Comparison of ENCODE assay signal across 6 cellular contexts in genomic region chr19:1904385-1905070, GRCh38. TPM values are rescaled to one million over a fixed set of nuclear protein-coding genes. Genes with fewer than 3 reads are reported as not detected.
DNase-seq lines count a peak whose midpoint lies in the region; ATAC-seq, FAIRE-seq and TF ChIP-seq lines count a peak whose summit lies in the region.

No MANE protein-coding gene starts in this region.

- H3K4me2 ChIP-seq in SU-DHL-6 (ENCODE audit: low read depth, low read length, poor library complexity, severe bottlenecking) (peak overlapping the region; percentile 40), keratinocyte (ENCODE audit: control insufficient read depth, extremely low read depth, insufficient read depth, low read depth, low read length) (peak overlapping the region; percentile 91)

- peak; percentile 90 for FAIRE-seq in keratinocyte (lab: Jason Lieb, UNC)

- H3K9me3 ChIP-seq in SU-DHL-6 (ENCODE audit: insufficient read depth, low read length) (no peaks in the 10 kb centered on the region), keratinocyte (ENCODE audit: control insufficient read depth, low read depth, low read length) (no peaks in the 10 kb centered on the region)

- TF ChIP-seq CTCF in SU-DHL-6 (IDR thresholded peaks at IDR 0.05; ENCODE audit: insufficient read depth, low read length, poor library complexity, severe bottlenecking) (no peak), keratinocyte (optimal IDR thresholded peaks at IDR 0.05 in 1 of 3, IDR thresholded peaks at IDR 0.05 in 1 of 3, conservative IDR thresholded peaks at IDR 0.05 in 1 of 3; ENCODE audit: extremely low read depth in 1 of 3, insufficient read depth in 2 of 3, low read length in 3 of 3) (no peak)

- peaks cover 9% of the 10 kb centered on the region for H3F3A ChIP-seq in SU-DHL-6 (ENCODE audit: insufficient read depth)

- dilution Hi-C loops in keratinocyte (cut with MboI; ENCODE audit: extremely low pct_ligation_motif_present, low sequenced_read_pairs) = no loop called here

- H3K4me1 ChIP-seq in ACC112 (ENCODE audit: control insufficient read depth, insufficient read depth, low read length, unreplicated experiment) = peaks cover 3% of the 10 kb centered on the region
- H3K4me1 ChIP-seq in keratinocyte (ENCODE audit: control insufficient read depth, extremely low read depth, insufficient read depth, low read length) = peaks cover 37% of the 10 kb centered on the region

- H3K27me3 ChIP-seq in ACC112 (ENCODE audit: insufficient read depth, low read length) = no peaks in the 10 kb centered on the region
- no peaks in the 10 kb centered on the region for H3K27me3 ChIP-seq in SU-DHL-6 (ENCODE audit: low read length)
- H3K27me3 ChIP-seq in keratinocyte (ENCODE audit: control insufficient read depth, extremely low read depth, insufficient read depth, low read length) = no peaks in the 10 kb centered on the region

- peaks cover 25% of the 10 kb centered on the region for H3K79me2 ChIP-seq in ACC112 (ENCODE audit: control insufficient read depth, insufficient read depth, low read length, unreplicated experiment)
- H3K79me2 ChIP-seq in SU-DHL-6 (ENCODE audit: insufficient read depth, low read length) = peaks cover 31% of the 10 kb centered on the region
- peaks cover 32% of the 10 kb centered on the region for H3K79me2 ChIP-seq in keratinocyte (ENCODE audit: control insufficient read depth, insufficient read depth, low read length)

- H3K9ac ChIP-seq in SU-DHL-6 (ENCODE audit: low read length) (peak overlapping the region; percentile 30; the same call in 1 of the 2 replicates), keratinocyte (ENCODE audit: control insufficient read depth, extremely low read depth, insufficient read depth, low read length) (peak overlapping the region; percentile 87)

- no peaks in the 10 kb centered on the region for H3K9me2 ChIP-seq in SU-DHL-6 (replicated peaks; ENCODE audit: insufficient read depth, low read length)

- H2AFZ ChIP-seq in ACC112 (ENCODE audit: low read length, unreplicated experiment) (peak overlapping the region; percentile 2), SU-DHL-6 (ENCODE audit: low read depth, low read length, severe bottlenecking) (peak overlapping the region; percentile 52), keratinocyte (ENCODE audit: control insufficient read depth, low read length) (peak overlapping the region; percentile 88)

- H4K20me1 ChIP-seq in SU-DHL-6 (ENCODE audit: low read depth, low read length) (no peaks in the 10 kb centered on the region), keratinocyte (ENCODE audit: control insufficient read depth, extremely low read depth, insufficient read depth, low read length) (peaks cover 5% of the 10 kb centered on the region)

- H3K9me1 ChIP-seq in keratinocyte (ENCODE audit: control insufficient read depth, extremely low read depth, insufficient read depth, low read length) = no peaks in the 10 kb centered on the region

- H3K27ac ChIP-seq in ACC112 (ENCODE audit: low read depth, low read length) (no peak overlapping the region), SU-DHL-6 (ENCODE audit: low read depth, low read length) (peak overlapping the region; percentile 56), keratinocyte (ENCODE audit: control insufficient read depth, insufficient read depth, low read length) (peak overlapping the region; percentile 88)

- no peaks in the 10 kb centered on the region for H3K36me3 ChIP-seq in ACC112 (ENCODE audit: insufficient read depth, low read length)
- H3K36me3 ChIP-seq in SU-DHL-6 (ENCODE audit: low read length) = no peaks in the 10 kb centered on the region
- H3K36me3 ChIP-seq in keratinocyte (ENCODE audit: control insufficient read depth in 2 of 2, extremely low read depth in 1 of 2, insufficient read depth in 2 of 2, low read length in 2 of 2) = peaks cover 0 to 3% of the 10 kb centered on the region in 2 experiments

- H3K4me3 ChIP-seq in ACC112 (ENCODE audit: low read depth, low read length) (peak overlapping the region; percentile 53), SU-DHL-6 (ENCODE audit: insufficient read depth, low read length, poor library complexity, severe bottlenecking) (peak overlapping the region; percentile 28), keratinocyte (ENCODE audit: control insufficient read depth in 2 of 3, extremely low read depth in 1 of 3, insufficient read depth in 2 of 3, low read depth in 1 of 3, low read length in 3 of 3) (peak overlapping the region; percentile 62 to 70 (median 68))

- ATAC-seq in GM21360 (IDR thresholded peaks at IDR 0.05; ENCODE audit: unreplicated experiment) = peak; percentile 15
- ATAC-seq in HG03045 (IDR thresholded peaks at IDR 0.05; ENCODE audit: unreplicated experiment) = no peak

- DNase-seq in keratinocyte (ENCODE audit: low read depth, low spot score) = peak; percentile 77
- no peak for DNase-seq in SW480 (ENCODE audit: low spot score)

RNA-seq across cellular contexts. Expression of gene ADAT3, which starts 0.7 kb away (rescaled TPM):
- polyA plus RNA-seq in keratinocyte = 0.55 to 0.93 TPM (median 0.85 TPM) in 3 replicates
- polyA plus RNA-seq in keratinocyte (2011; ENCODE audit: low read depth) = 0.69 TPM
- 0.15 and 1.7 TPM in 2 replicates for polyA plus RNA-seq in keratinocyte (2011; cell fraction: cytosol; rRNA removed)
- 1.2 and 2.4 TPM in 2 replicates for polyA plus RNA-seq in keratinocyte (2011; cell fraction: nucleus; rRNA removed)
- polyA plus RNA-seq in keratinocyte (2012; ENCODE audit: low replicate concordance) = 1.9 and 3.4 TPM in 2 replicates
- 0.20 to 0.36 TPM in 2 of 3 replicates, not detected in the other for polyA minus RNA-seq in keratinocyte
- 2.1 TPM for polyA minus RNA-seq in keratinocyte (2011; cell fraction: cytosol; rRNA and poly(A)+ RNA removed)
- polyA minus RNA-seq in keratinocyte (2011; cell fraction: nucleus; rRNA and poly(A)+ RNA removed) = 2.1 and 2.6 TPM in 2 replicates

RNA-seq across cellular contexts. Expression of gene SCAMP4, which starts 0.7 kb away (rescaled TPM):
- polyA plus RNA-seq in keratinocyte = 4.8 to 30.3 TPM (median 7.0 TPM) in 3 replicates
- 10.6 TPM for polyA plus RNA-seq in keratinocyte (2011; ENCODE audit: low read depth)
- 7.3 and 17.8 TPM in 2 replicates for polyA plus RNA-seq in keratinocyte (2011; cell fraction: cytosol; rRNA removed)
- 33.4 and 43.4 TPM in 2 replicates for polyA plus RNA-seq in keratinocyte (2011; cell fraction: nucleus; rRNA removed)
- polyA plus RNA-seq in keratinocyte (2012; ENCODE audit: low replicate concordance) = 27.2 and 45.1 TPM in 2 replicates
- polyA minus RNA-seq in keratinocyte = 8.2 to 40.3 TPM (median 10.1 TPM) in 3 replicates
- polyA minus RNA-seq in keratinocyte (2011; cell fraction: cytosol; rRNA and poly(A)+ RNA removed) = 62.7 TPM
- polyA minus RNA-seq in keratinocyte (2011; cell fraction: nucleus; rRNA and poly(A)+ RNA removed) = 38.2 and 42.0 TPM in 2 replicates

RNA-seq across cellular contexts. Expression of gene ABHD17A, which starts 19.2 kb away (rescaled TPM):
- 27.2 to 67.3 TPM (median 31.0 TPM) in 3 replicates for polyA plus RNA-seq in keratinocyte
- 9.2 TPM for polyA plus RNA-seq in keratinocyte (2011; ENCODE audit: low read depth)
- 20.8 and 62.5 TPM in 2 replicates for polyA plus RNA-seq in keratinocyte (2011; cell fraction: cytosol; rRNA removed)
- 29.9 and 47.5 TPM in 2 replicates for polyA plus RNA-seq in keratinocyte (2011; cell fraction: nucleus; rRNA removed)
- 20.6 and 43.3 TPM in 2 replicates for polyA plus RNA-seq in keratinocyte (2012; ENCODE audit: low replicate concordance)
- 13.2 to 23.4 TPM (median 20.6 TPM) in 3 replicates for polyA minus RNA-seq in keratinocyte
- polyA minus RNA-seq in keratinocyte (2011; cell fraction: cytosol; rRNA and poly(A)+ RNA removed) = 122 TPM
- polyA minus RNA-seq in keratinocyte (2011; cell fraction: nucleus; rRNA and poly(A)+ RNA removed) = 13.3 and 22.2 TPM in 2 replicates

RNA-seq across cellular contexts. Expression of gene CSNK1G2, which starts 36.4 kb away (rescaled TPM):
- polyA plus RNA-seq in keratinocyte = 32.5 to 72.4 TPM (median 34.9 TPM) in 3 replicates
- polyA plus RNA-seq in keratinocyte (2011; ENCODE audit: low read depth) = 14.4 TPM
- 22.1 and 49.3 TPM in 2 replicates for polyA plus RNA-seq in keratinocyte (2011; cell fraction: cytosol; rRNA removed)
- 90.4 and 133 TPM in 2 replicates for polyA plus RNA-seq in keratinocyte (2011; cell fraction: nucleus; rRNA removed)
- polyA plus RNA-seq in keratinocyte (2012; ENCODE audit: low replicate concordance) = 25.9 and 54.3 TPM in 2 replicates
- polyA minus RNA-seq in keratinocyte = 35.5 to 112 TPM (median 44.5 TPM) in 3 replicates
- polyA minus RNA-seq in keratinocyte (2011; cell fraction: cytosol; rRNA and poly(A)+ RNA removed) = 56.2 TPM
- 27.7 and 34.6 TPM in 2 replicates for polyA minus RNA-seq in keratinocyte (2011; cell fraction: nucleus; rRNA and poly(A)+ RNA removed)

RNA-seq across cellular contexts. Expression of gene KLF16, which starts 41.1 kb away (rescaled TPM):
- 4.9 to 14.7 TPM (median 6.0 TPM) in 3 replicates for polyA plus RNA-seq in keratinocyte
- polyA plus RNA-seq in keratinocyte (2011; ENCODE audit: low read depth) = 2.6 TPM
- 4.7 and 19.3 TPM in 2 replicates for polyA plus RNA-seq in keratinocyte (2011; cell fraction: cytosol; rRNA removed)
- 7.7 and 17.7 TPM in 2 replicates for polyA plus RNA-seq in keratinocyte (2011; cell fraction: nucleus; rRNA removed)
- polyA plus RNA-seq in keratinocyte (2012; ENCODE audit: low replicate concordance) = 13.9 and 30.6 TPM in 2 replicates
- polyA minus RNA-seq in keratinocyte = 1.9 to 11.4 TPM (median 2.2 TPM) in 3 replicates
- polyA minus RNA-seq in keratinocyte (2011; cell fraction: cytosol; rRNA and poly(A)+ RNA removed) = 48.5 TPM
- 8.2 and 11.3 TPM in 2 replicates for polyA minus RNA-seq in keratinocyte (2011; cell fraction: nucleus; rRNA and poly(A)+ RNA removed)

Comparison
In these comparisons a context has a peak if more than half of its experiments do, and no peak if none do; other contexts are left out.
1. H2AFZ ChIP-seq: peak in every context shown above with its lines; median percentile 88 in keratinocyte; 52 in SU-DHL-6; 2 in ACC112.